In the genomic region with DNA sequence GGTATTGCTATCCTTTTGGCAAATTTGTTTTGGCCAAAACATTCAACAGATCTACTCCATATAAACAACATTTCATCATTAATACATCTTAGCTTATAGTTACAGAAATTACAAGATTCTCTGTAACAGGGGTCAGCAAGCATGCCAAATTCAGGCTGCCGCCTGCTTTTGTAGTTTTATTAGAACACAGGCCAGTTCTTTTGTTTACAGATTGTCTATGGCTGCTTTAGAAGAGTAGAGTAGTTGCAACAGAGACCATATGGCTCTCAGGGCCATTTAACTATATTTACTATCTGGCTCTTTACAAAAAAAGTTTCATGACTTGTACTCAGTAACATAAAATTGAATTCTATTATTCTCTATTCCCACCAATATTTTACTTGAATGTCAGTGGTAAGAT, we compare ENCODE assay signal across 27 cellular contexts.
"Had no signal": no experiment of that assay in that cellular context is flagged by ENCODE, and none has a peak within 500 bp of the region (broad histone marks: within the 10 kb centered on the region; RNA-seq: fewer than 3 reads in every experiment).

No MANE protein-coding gene starts in this region.

- ATAC-seq: esophagus mucosa; heart right ventricle; left lobe of liver; naive thymus-derived CD8-positive, alpha-beta T cell; sciatic nerve; stimulated activated effector memory CD8-positive, alpha-beta T cell treated with anti-CD3 and anti-CD28 coated beads, Interleukin-12 subunit alpha, Interleukin-12 subunit beta, amount 100 ng/mL, for 72 hours had no signal

- H3K27ac ChIP-seq: epithelial cell of prostate, heart right ventricle, prostate gland, right atrium auricular region, stomach, testis, tibial artery had no signal

- H3K4me1 Mint-ChIP-seq: immature natural killer cell; naive thymus-derived CD8-positive, alpha-beta T cell; stimulated activated effector memory CD8-positive, alpha-beta T cell treated with anti-CD3 and anti-CD28 coated beads, Interleukin-12 subunit alpha, Interleukin-12 subunit beta, amount 100 ng/mL, for 72 hours had no signal

- H3K36me3 ChIP-seq: prostate gland had no signal

- DNase-seq: cerebellar nuclear complex; effector CD8-positive, alpha-beta T cell; endodermal cell; foreskin melanocyte; glutamatergic neuron; heart right ventricle; hypothalamus; immature natural killer cell; mesendoderm; naive thymus-derived CD8-positive, alpha-beta T cell; nephron progenitor cell; nucleus accumbens; stimulated activated CD4-positive, alpha-beta T cell treated with anti-CD3 and anti-CD28 coated beads, Interleukin-2, amount 100 ng/mL, for 24 hours; stimulated activated CD4-positive, alpha-beta T cell treated with anti-CD3 and anti-CD28 coated beads, Interleukin-4, amount 100 ng/mL, for 24 hours; stimulated activated naive CD4-positive, alpha-beta T cell treated with Interleukin-2 at 50 U/mL for 16 hours; stomach; testis; tibial artery had no signal

- H3K4me1 ChIP-seq: heart right ventricle, prostate gland, right atrium auricular region, stomach, testis, tibial artery had no signal

- H3K9me3 Mint-ChIP-seq: endodermal cell; stimulated activated effector memory CD8-positive, alpha-beta T cell treated with anti-CD3 and anti-CD28 coated beads, Interleukin-12 subunit alpha, Interleukin-12 subunit beta, amount 100 ng/mL, for 72 hours; type B pancreatic cell had no signal

- H3K27me3 ChIP-seq: heart right ventricle, right atrium auricular region, stomach, testis, tibial artery had no signal

- H3K27ac Mint-ChIP-seq: endodermal cell; immature natural killer cell; naive thymus-derived CD8-positive, alpha-beta T cell; nephron progenitor cell; stimulated activated effector memory CD8-positive, alpha-beta T cell treated with anti-CD3 and anti-CD28 coated beads, Interleukin-12 subunit alpha, Interleukin-12 subunit beta, amount 100 ng/mL, for 72 hours; type B pancreatic cell had no signal

- H3K4me3 ChIP-seq: heart right ventricle, prostate gland, right atrium auricular region, stomach, testis, tibial artery had no signal

- H3K9me3 ChIP-seq: heart right ventricle, prostate gland, right atrium auricular region, stomach, testis, tibial artery had no signal

- H3K27me3 Mint-ChIP-seq: naive thymus-derived CD8-positive, alpha-beta T cell; type B pancreatic cell had no signal

- FAIRE-seq: keratinocyte had no signal

- H3K4me3 Mint-ChIP-seq: endodermal cell; immature natural killer cell; naive thymus-derived CD8-positive, alpha-beta T cell; nephron progenitor cell; stimulated activated effector memory CD8-positive, alpha-beta T cell treated with anti-CD3 and anti-CD28 coated beads, Interleukin-12 subunit alpha, Interleukin-12 subunit beta, amount 100 ng/mL, for 72 hours; type B pancreatic cell had no signal
